In genomic region chr20:17849901-17850673, GRCh38 we compare ENCODE assay signal across 10 cellular contexts.
DNase-seq lines count a peak whose midpoint lies in the region; ATAC-seq, FAIRE-seq and TF ChIP-seq lines count a peak whose summit lies in the region.
"Had no signal": no experiment of that assay in that cellular context is flagged by ENCODE, and none has a peak within 500 bp of the region (broad histone marks: within the 10 kb centered on the region; RNA-seq: fewer than 3 reads in every experiment).

No MANE protein-coding gene starts in this region.

- no peaks in the 10 kb centered on the region for H3K36me3 Mint-ChIP-seq in type B pancreatic cell

- no peak overlapping the region for H3K4me3 Mint-ChIP-seq in type B pancreatic cell

- DNase-seq in HPDE6-E6E7 (ENCODE audit: extremely low spot score), result peak; percentile 96
- peak; percentile 96 for DNase-seq in bronchial epithelial cell (ENCODE audit: low read depth)
- DNase-seq in kidney tubule cell (ENCODE audit: low spot score), result peak; percentile 96
- no peak for DNase-seq in type B pancreatic cell (ENCODE audit: extremely low spot score, unreplicated experiment)
- DNase-seq in NK-92 (lab: John Stamatoyannopoulos, UW; ENCODE audit: unreplicated experiment), result no peak
- no peak for DNase-seq in activated effector memory CD4-positive, alpha-beta T cell treated with anti-CD3 and anti-CD28 coated beads, Interleukin-2, amount 50 U/mL, for 16 hours
- no peak for DNase-seq in H7
- DNase-seq: midbrain, NCI-H187 had no signal

- FAIRE-seq in bronchial epithelial cell (lab: Jason Lieb, UNC), result peak; percentile 28

- H3K4me1 Mint-ChIP-seq in type B pancreatic cell (ENCODE audit: unreplicated experiment), result peaks cover 21% of the 10 kb centered on the region

- H3K27me3 ChIP-seq in bronchial epithelial cell (ENCODE audit: control insufficient read depth, insufficient read depth, low read length) (no peaks in the 10 kb centered on the region), H7 (ENCODE audit: control insufficient read depth, insufficient read depth, low read length) (no peaks in the 10 kb centered on the region)

- H3K9me3 Mint-ChIP-seq in type B pancreatic cell, result peaks cover 4% of the 10 kb centered on the region

- no peaks in the 10 kb centered on the region for H3K27me3 Mint-ChIP-seq in type B pancreatic cell

- ATAC-seq in GM21619 (IDR thresholded peaks at IDR 0.05; ENCODE audit: unreplicated experiment), result no peak

- TF ChIP-seq CTCF in bronchial epithelial cell (IDR thresholded peaks at IDR 0.05; ENCODE audit: insufficient read depth, low read length, severe bottlenecking) (no peak), type B pancreatic cell (conservative IDR thresholded peaks at IDR 0.05) (no peak)

- H3K4me3 ChIP-seq in bronchial epithelial cell (ENCODE audit: low read depth, low read length) (no peak overlapping the region), H7 (ENCODE audit: insufficient read depth, low read depth, low read length) (no peak overlapping the region)

- peak overlapping the region; percentile 33 for H3K27ac Mint-ChIP-seq in type B pancreatic cell

- H3K36me3 ChIP-seq in bronchial epithelial cell (ENCODE audit: control insufficient read depth, insufficient read depth, low read length), result no peaks in the 10 kb centered on the region
- no peaks in the 10 kb centered on the region for H3K36me3 ChIP-seq in H7 (replicated peaks; ENCODE audit: control insufficient read depth, insufficient read depth, low read length)

Comparison
In these comparisons a context has a peak if more than half of its experiments do, and no peak if none do; other contexts are left out.
1. DNase-seq: peak in HPDE6-E6E7 (single experiment), bronchial epithelial cell (single experiment) and kidney tubule cell (single experiment); none in type B pancreatic cell (single experiment), NK-92 (single experiment), activated effector memory CD4-positive, alpha-beta T cell treated with anti-CD3 and anti-CD28 coated beads, Interleukin-2, amount 50 U/mL, for 16 hours (single experiment) and H7 (single experiment).